11 cellular contexts compared by ENCODE assay signal in the genomic region with DNA sequence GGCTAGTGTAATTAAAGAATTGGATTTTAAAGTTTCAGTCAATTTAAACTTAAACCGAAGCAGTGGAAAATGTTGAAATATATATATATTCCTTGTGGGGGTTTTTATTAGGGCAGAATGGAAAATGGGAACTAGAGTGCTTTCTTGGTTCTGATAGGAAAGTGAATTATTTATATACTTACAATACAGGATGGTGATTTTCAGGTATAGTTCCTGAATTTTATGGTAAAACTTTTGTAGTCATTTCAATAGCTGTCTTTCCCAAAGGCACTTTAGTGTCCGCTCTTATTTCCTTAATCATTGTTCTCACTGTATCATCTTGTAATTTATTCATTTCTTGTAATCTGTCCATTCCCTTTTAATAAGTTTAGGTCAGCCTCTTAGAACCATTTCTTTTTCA. TPM values are rescaled to one million over a fixed set of nuclear protein-coding genes. Genes with fewer than 3 reads are reported as not detected.
DNase-seq lines count a peak whose midpoint lies in the region; ATAC-seq, FAIRE-seq and TF ChIP-seq lines count a peak whose summit lies in the region.
"Had no signal": no experiment of that assay in that cellular context is flagged by ENCODE, and none has a peak within 500 bp of the region (broad histone marks: within the 10 kb centered on the region; RNA-seq: fewer than 3 reads in every experiment).

No MANE protein-coding gene starts in this region.

- TF ChIP-seq CTCF in AG09309 (IDR thresholded peaks at IDR 0.05; ENCODE audit: control insufficient read depth, insufficient read depth, low read depth, low read length, missing control alignments) (no peak), GM12878 (IDR thresholded peaks at IDR 0.05 in 2 of 3, conservative IDR thresholded peaks at IDR 0.05 in 1 of 3; ENCODE audit: control insufficient read depth in 2 of 3, extremely low read depth in 1 of 3, insufficient read depth in 1 of 3, low read depth in 3 of 3, low read length in 3 of 3) (no peak)

- TF ChIP-seq RAD21 in GM12878 (IDR thresholded peaks at IDR 0.05; ENCODE audit: insufficient read depth, low read depth, low read length) = no peak

- H3K56ac ChIP-seq in mesendoderm (ENCODE audit: low read length) = peak overlapping the region; percentile 77

- peaks cover 4% of the 10 kb centered on the region; the same call in 1 of the 2 replicates for H4K20me1 ChIP-seq in GM12878 (ENCODE audit: control insufficient read depth, insufficient read depth)

- POLR2A ChIA-PET in GM12878 (lab: Charles Lee) = interaction anchor here (0.6 kb wide), 2 partner anchors 20 to 693 kb away, joined by 5 to 6 read pairs; no protein-coding TSS in a partner anchor

- RAD21 ChIA-PET in GM12878 (lab: Charles Lee; ENCODE audit: unreplicated experiment) = no interaction called here

- peaks cover 20% of the 10 kb centered on the region for H3K4me1 ChIP-seq in HUES48 (ENCODE audit: control insufficient read depth, insufficient read depth, low read length)
- H3K4me1 ChIP-seq in GM12878 (ENCODE audit: control insufficient read depth, insufficient read depth, low read length) = peaks cover 19% of the 10 kb centered on the region
- no peaks in the 10 kb centered on the region for H3K4me1 ChIP-seq in mesendoderm (ENCODE audit: control insufficient read depth, low read depth, low read length)

- no peak overlapping the region for H2AK5ac ChIP-seq in mesendoderm (ENCODE audit: low read length)

- SMC1A ChIA-PET in GM12878 (lab: Charles Lee; ENCODE audit: uncharacterized antibody, unreplicated experiment) = interaction anchor here (1.5 kb wide), 1 partner anchor 83 kb away, joined by 3 read pairs; no protein-coding TSS in a partner anchor

- H3K4me2 ChIP-seq in GM12878 (ENCODE audit: control insufficient read depth, insufficient read depth) (peak overlapping the region; percentile 70), mesendoderm (ENCODE audit: low read length) (peak overlapping the region; percentile 65)

- H3K27ac ChIP-seq in HUES48 (ENCODE audit: low read depth, low read length) (peak overlapping the region; percentile 82), GM12878 (ENCODE audit: control insufficient read depth, insufficient read depth) (peak overlapping the region; percentile 88), mesendoderm (ENCODE audit: low read depth, low read length) (no peak overlapping the region)
- H3K27ac ChIP-seq: neutrophil had no signal

- peaks cover 19% of the 10 kb centered on the region for H3K79me1 ChIP-seq in mesendoderm (ENCODE audit: low read length)

- no peak for DNase-seq in AG09309 (ENCODE audit: low read depth)
- DNase-seq in GM12878 (ENCODE audit: low read depth, low spot score) = no peak
- DNase-seq in mesendoderm = no peak
- no peak for DNase-seq in activated gamma-delta T cell (lab: John Stamatoyannopoulos, UW)
- DNase-seq in 8988T = no peak
- no peak for DNase-seq in NOMO-1 (lab: John Stamatoyannopoulos, UW; ENCODE audit: unreplicated experiment in 2 of 2)
- DNase-seq in DMS153 (lab: John Stamatoyannopoulos, UW) = no peak
- DNase-seq: central memory CD4-positive, alpha-beta T cell had no signal

- no peak overlapping the region for H3K4ac ChIP-seq in mesendoderm (ENCODE audit: low read depth, low read length)

- H3K79me2 ChIP-seq in GM12878 (ENCODE audit: control insufficient read depth, insufficient read depth, low read length) = peaks cover 61% of the 10 kb centered on the region
- H3K79me2 ChIP-seq in mesendoderm (ENCODE audit: control insufficient read depth, insufficient read depth, low read length) = peaks cover 32% of the 10 kb centered on the region

- H3K4me3 ChIP-seq in AG09309 (ENCODE audit: control insufficient read depth, low read depth, low read length) (peak overlapping the region; percentile 46), HUES48 (ENCODE audit: low read depth, low read length) (peak overlapping the region; percentile 89), GM12878 (peak overlapping the region; percentile 94), mesendoderm (ENCODE audit: low read length) (no peak overlapping the region)

- no peak overlapping the region for H3K23ac ChIP-seq in mesendoderm (ENCODE audit: low read length)

- no peak for ATAC-seq in GM12878

- H2BK120ac ChIP-seq in mesendoderm (ENCODE audit: low read depth, low read length) = no peak overlapping the region

- no peak overlapping the region for H3K18ac ChIP-seq in mesendoderm (ENCODE audit: low read length)

- H3K9me3 ChIP-seq in HUES48 (ENCODE audit: control insufficient read depth, insufficient read depth, low read length) (no peaks in the 10 kb centered on the region), GM12878 (replicated peaks; ENCODE audit: control insufficient read depth, insufficient read depth, low read length) (no peaks in the 10 kb centered on the region)
- H3K9me3 ChIP-seq: neutrophil had no signal

- no peak for TF ChIP-seq POLR2A in GM12878 (IDR thresholded peaks at IDR 0.05; ENCODE audit: low read depth, low read length)

- no TSS peak for BruUV-seq in GM12878 (replicated peaks; lab: Mats Ljungman, UMichigan)

- no peak overlapping the region for H2AFZ ChIP-seq in GM12878 (ENCODE audit: control insufficient read depth, low read depth, low read length)

- no peak overlapping the region for H2BK5ac ChIP-seq in mesendoderm (ENCODE audit: low read length)

- intact Hi-C loops in GM12878 (cut with micrococcal nuclease; ENCODE audit: unreplicated experiment) = loop anchor here (10.0 kb wide), 1 partner anchor 386 kb away; no protein-coding TSS in a partner anchor

- H3K9ac ChIP-seq in HUES48 (ENCODE audit: low read depth, low read length) (peak overlapping the region; percentile 98), GM12878 (ENCODE audit: control insufficient read depth, insufficient read depth, low read length) (peak overlapping the region; percentile 100), mesendoderm (ENCODE audit: low read length) (peak overlapping the region; percentile 93)

- H4K8ac ChIP-seq in mesendoderm (ENCODE audit: low read depth, low read length) = no peak overlapping the region

- TF ChIP-seq EP300 in GM12878 (IDR thresholded peaks at IDR 0.05; ENCODE audit: borderline replicate concordance in 1 of 2, control insufficient read depth in 1 of 2, low read depth in 2 of 2, low read length in 2 of 2) = no peak

- H3K36me3 ChIP-seq in HUES48 (ENCODE audit: control insufficient read depth, insufficient read depth, low read length) (peaks cover 64% of the 10 kb centered on the region), GM12878 (ENCODE audit: control insufficient read depth in 2 of 2, insufficient read depth in 2 of 2, low read length in 1 of 2) (peaks cover 10 to 44% of the 10 kb centered on the region in 2 experiments), mesendoderm (ENCODE audit: control insufficient read depth, insufficient read depth, low read length) (peaks cover 19% of the 10 kb centered on the region)

- CTCF ChIA-PET in GM12878 (lab: Yijun Ruan, JAX) = no interaction called here

- WGBS in GM12878 (ENCODE audit: insufficient coverage, insufficient replicate concordance, low lambda C conversion rate, missing lambda C conversion rate) = 30% methylated on average over 2 of the region's 2 CpGs
- WGBS in mesendoderm (ENCODE audit: extremely low coverage, insufficient coverage, low lambda C conversion rate) = no CpG with 5 or more reads among the region's 2 CpGs

- H2BK15ac ChIP-seq in mesendoderm (replicated peaks; ENCODE audit: low read depth) = no peak overlapping the region

- FAIRE-seq in GM12878 (lab: Jason Lieb, UNC) = no peak
- FAIRE-seq: G401.6 had no signal

- in situ Hi-C loops in GM12878 (cut with MboI) = no loop called here

- H4K5ac ChIP-seq in mesendoderm (ENCODE audit: low read length) = no peak overlapping the region

- no peaks in the 10 kb centered on the region for H3K27me3 ChIP-seq in HUES48 (ENCODE audit: control insufficient read depth, insufficient read depth, low read length)
- H3K27me3 ChIP-seq in GM12878 (replicated peaks in 1 of 2; ENCODE audit: control insufficient read depth in 2 of 2, insufficient read depth in 2 of 2, low read length in 1 of 2) = no peaks in the 10 kb centered on the region
- no peaks in the 10 kb centered on the region for H3K27me3 ChIP-seq in mesendoderm (ENCODE audit: insufficient read depth, low read length, poor library complexity)
- H3K27me3 ChIP-seq: neutrophil had no signal

TF ChIP-seq in GM12878, 131 proteins besides CTCF, POLR2A, EP300 and RAD21 (continues in another document):
- TF ChIP-seq SMARCA5 (IDR thresholded peaks at IDR 0.05) = no peak

RNA-seq across cellular contexts. Expression of gene RPL37A, which starts 1.9 kb away (rescaled TPM):
- 278 and 283 TPM in 2 replicates for total RNA-seq in GM12878 (2013; cell fraction: nucleolus; rRNA removed)
- 5,309 and 5,362 TPM in 2 replicates for total RNA-seq in GM12878 (2014; rRNA removed)
- total RNA-seq in GM12878 (2014; rRNA removed; fragmentation: Illumina TruSeq; extraction: Trizol) = 6,854 and 6,909 TPM in 2 replicates
- total RNA-seq in GM12878 (2021) = 4,280 and 4,544 TPM in 2 replicates
- polyA plus RNA-seq in GM12878 (2011; ENCODE audit: low read depth) = 2,141 TPM
- 3,166 and 4,373 TPM in 2 replicates for polyA plus RNA-seq in GM12878 (2011; rRNA removed)
- polyA plus RNA-seq in GM12878 (2011; cell fraction: cytosol; rRNA removed) = 2,379 and 2,532 TPM in 2 replicates
- polyA plus RNA-seq in GM12878 (2011; cell fraction: nucleus; rRNA removed) = 721 and 1,775 TPM in 2 replicates
- polyA plus RNA-seq in GM12878 (2012) = 10,399 and 10,670 TPM in 2 replicates
- polyA plus RNA-seq in GM12878 (2014; fragmentation: Illumina TruSeq; extraction: Trizol) = 6,507 and 6,854 TPM in 2 replicates
- 1,000 to 10,000 TPM; 4,917 to 6,297 TPM for polyA plus RNA-seq in GM12878 (2014; fragmentation: Nextera tagmentation; extraction: Ambion mirVana)
- 5,304 and 6,998 TPM in 2 replicates for polyA plus RNA-seq in GM12878 (2014; rRNA removed)
- 1,000 to 10,000 TPM; 2,847 to 3,044 TPM for polyA plus RNA-seq in GM12878 (2016; fragmentation: Nextera tagmentation; extraction: Ambion mirVana)
- 670 and 1,130 TPM in 2 replicates for polyA minus RNA-seq in GM12878 (2011; rRNA and poly(A)+ RNA removed)
- 813 and 892 TPM in 2 replicates for polyA minus RNA-seq in GM12878 (2011; cell fraction: cytosol; rRNA and poly(A)+ RNA removed)
- 231 and 314 TPM in 2 replicates for polyA minus RNA-seq in GM12878 (2011; cell fraction: nucleus; rRNA and poly(A)+ RNA removed)
- polyA plus RNA-seq in mesendoderm (2013, experiment 1 of 2) = 10,990 TPM
- 10,919 TPM for polyA plus RNA-seq in mesendoderm (2013, experiment 2 of 2)
